Comparison of ENCODE assay signal across 22 cellular contexts in the genomic region with DNA sequence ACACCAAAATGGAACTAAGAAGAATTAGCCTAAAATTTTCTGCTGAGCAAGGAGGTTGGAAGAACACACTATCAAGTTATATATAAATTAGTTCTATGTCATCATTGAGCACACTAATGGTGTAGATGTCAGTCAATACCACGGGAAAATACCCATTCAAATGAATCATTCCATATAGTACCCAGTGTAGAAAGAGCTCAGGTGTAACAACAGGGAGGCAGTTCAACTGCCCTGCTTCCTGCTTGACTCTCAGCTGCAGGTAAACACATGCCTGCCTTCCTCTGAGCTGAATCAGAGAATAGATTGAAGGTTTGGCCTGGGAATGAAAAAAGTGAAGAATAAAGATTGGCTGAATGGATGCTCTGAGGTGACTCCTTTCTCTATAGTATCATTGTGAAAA.
"Had no signal": no experiment of that assay in that cellular context is flagged by ENCODE, and none has a peak within 500 bp of the region (broad histone marks: within the 10 kb centered on the region; RNA-seq: fewer than 3 reads in every experiment).

No MANE protein-coding gene starts in this region.

- H3K4me2 ChIP-seq: smooth muscle cell had no signal

- H3K27me3 ChIP-seq: ovary, right atrium auricular region, right lobe of liver, tibial nerve, uterus had no signal

- H3K4me3 ChIP-seq: left ventricle myocardium inferior, lung, mucosa of descending colon, ovary, right atrium auricular region, right lobe of liver, smooth muscle cell, tibial nerve, uterus had no signal

- H3K4me1 ChIP-seq: left ventricle myocardium inferior, right atrium auricular region, right lobe of liver, tibial nerve, uterus had no signal

- FAIRE-seq: islet of Langerhans had no signal

- ATAC-seq: mucosa of descending colon; naive thymus-derived CD4-positive, alpha-beta T cell; natural killer cell treated with Interleukin-12 subunit alpha and Interleukin-12 subunit beta and Interleukin-15 and Interleukin-18, amount 100 ng/mL, for 72 hours; right lobe of liver; stimulated activated memory B cell treated with anti-CD40 and anti-IgM and Interleukin-4, amounts not matched to agents 10 μg/mL and 1 μg/mL and 100 μg/mL, for 72 hours; stimulated activated naive CD8-positive, alpha-beta T cell treated with anti-CD3 and anti-CD28 coated beads, Interleukin-15, amount 100 ng/mL, for 72 hours had no signal

- H3K9me3 ChIP-seq: left ventricle myocardium inferior, ovary, right atrium auricular region, right lobe of liver, tibial nerve, uterus had no signal

- H3K27ac ChIP-seq: left ventricle myocardium inferior, ovary, right atrium auricular region, right lobe of liver, tibial nerve, uterus had no signal

- DNase-seq: immature natural killer cell; left ventricle myocardium inferior; midbrain; mucosa of descending colon; naive thymus-derived CD4-positive, alpha-beta T cell; ovary; right lobe of liver; stimulated activated CD4-positive, alpha-beta T cell treated with anti-CD3 and anti-CD28 coated beads, Interleukin-1b, Interleukin-23, amount 100 ng/mL, for 48 hours; stimulated activated CD4-positive, alpha-beta T cell treated with anti-CD3 and anti-CD28 coated beads, Interleukin-2, amount 100 ng/mL, for 48 hours; stimulated activated CD4-positive, alpha-beta T cell treated with anti-CD3 and anti-CD28 coated beads, Interleukin-4, amount 100 ng/mL, for 4 hours; stimulated activated CD8-positive, alpha-beta memory T cell treated with anti-CD3 and anti-CD28 coated beads, Interleukin-4, amount 100 ng/mL, for 48 hours; stimulated activated naive CD4-positive, alpha-beta T cell treated with Interleukin-2 at 50 U/mL for 16 hours; stimulated activated naive CD8-positive, alpha-beta T cell treated with anti-CD3 and anti-CD28 coated beads, Interleukin-15, amount 100 ng/mL, for 72 hours; substantia nigra; uterus had no signal

- H3K36me3 ChIP-seq: left ventricle myocardium inferior, ovary, right atrium auricular region, right lobe of liver, tibial nerve, uterus had no signal
